9 cellular contexts compared by ENCODE assay signal in the genomic region with DNA sequence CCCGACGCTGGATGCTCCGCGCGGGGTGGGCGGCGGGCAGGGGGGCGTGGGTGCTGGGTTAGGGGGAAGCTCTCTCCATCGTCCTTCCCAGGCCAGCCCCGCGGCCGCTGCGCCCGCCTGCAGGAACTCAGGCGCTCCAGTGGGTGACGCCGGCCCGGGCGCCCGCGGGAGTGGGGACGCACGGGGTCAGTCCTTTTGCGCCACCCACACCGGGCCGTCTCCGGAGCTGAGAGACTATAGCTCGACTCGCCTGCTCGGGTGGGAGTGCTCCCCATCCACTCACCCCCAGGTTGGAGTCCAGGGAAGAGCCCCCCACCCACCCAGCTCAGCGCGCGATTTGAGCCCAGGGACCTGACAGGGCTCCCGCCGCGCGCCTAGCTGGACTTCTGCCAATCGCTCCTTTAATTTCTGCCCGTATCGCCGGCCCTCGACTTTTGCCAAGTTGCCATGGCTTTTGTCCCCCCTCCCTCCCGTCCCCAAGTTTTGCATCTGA.
A peak's percentile ranks its signal among the peaks of the same experiment; 100 is the strongest.
DNase-seq lines count a peak whose midpoint lies in the region; ATAC-seq and TF ChIP-seq lines count a peak whose summit lies in the region.
"Had no signal": no experiment of that assay in that cellular context is flagged by ENCODE, and none has a peak within 500 bp of the region (broad histone marks: within the 10 kb centered on the region; RNA-seq: fewer than 3 reads in every experiment).

No MANE protein-coding gene starts in this region.

- H3K27ac Mint-ChIP-seq in chondrocyte (ENCODE audit: unreplicated experiment) = no peak overlapping the region

- peak; percentile 5 to 38 for ATAC-seq in lower lobe of right lung
- ATAC-seq in GM18907 (IDR thresholded peaks at IDR 0.05; ENCODE audit: unreplicated experiment) = no peak
- ATAC-seq: K562 had no signal

- H3K36me3 Mint-ChIP-seq in chondrocyte (ENCODE audit: low read depth) = no peaks in the 10 kb centered on the region

- H3K36me3 ChIP-seq in lower lobe of right lung (no peaks in the 10 kb centered on the region), tibial artery (no peaks in the 10 kb centered on the region)

- DNase-seq in NCI-H2029 treated with DMSO at 0.1 percent for 48 hours (lab: John Stamatoyannopoulos, UW) (peak; percentile 9), NCI-H2029 (lab: John Stamatoyannopoulos, UW) (no peak), chondrocyte (ENCODE audit: low spot score) (no peak), lower lobe of right lung (peak; percentile 56), tibial artery (peak in 1 of 2 donors; percentile 68), putamen (ENCODE audit: low spot score) (no peak), HUDEP-2 (lab: John Stamatoyannopoulos, UW; ENCODE audit: unreplicated experiment in 76 of 76) (no peak)

- H3K4me1 ChIP-seq in lower lobe of right lung = peaks cover 53% of the 10 kb centered on the region
- H3K4me1 ChIP-seq in tibial artery = peaks cover 0 to 59% (median 39%) of the 10 kb centered on the region in 4 donors

- peak overlapping the region; percentile 73 for H3K4me3 ChIP-seq in lower lobe of right lung
- H3K4me3 ChIP-seq in tibial artery = peak overlapping the region; percentile 46 to 54
- H3K4me3 ChIP-seq: K562 had no signal

- peaks cover 18% of the 10 kb centered on the region for H3K27me3 Mint-ChIP-seq in chondrocyte (ENCODE audit: low read depth)

- no peaks in the 10 kb centered on the region for H3K9me3 ChIP-seq in lower lobe of right lung
- no peaks in the 10 kb centered on the region for H3K9me3 ChIP-seq in tibial artery

- no peak overlapping the region for H3K27ac ChIP-seq in lower lobe of right lung
- H3K27ac ChIP-seq in tibial artery = peak overlapping the region; percentile 5 to 47

- H3K9me3 Mint-ChIP-seq in chondrocyte (ENCODE audit: low read depth) = no peaks in the 10 kb centered on the region

- H3K4me1 Mint-ChIP-seq in chondrocyte (ENCODE audit: low read depth) = peaks cover 45% of the 10 kb centered on the region

- intact Hi-C loops in lower lobe of right lung (cut with DNase I) = no loop called here
- intact Hi-C loops in tibial artery (cut with DNase I; ENCODE audit: low total_unique reads) = no loop called here

- H3K4me3 Mint-ChIP-seq in chondrocyte (ENCODE audit: unreplicated experiment) = peak overlapping the region; percentile 71

- TF ChIP-seq CTCF in chondrocyte (IDR thresholded peaks at IDR 0.05) = no peak
- TF ChIP-seq CTCF in lower lobe of right lung (IDR thresholded peaks at IDR 0.05) = peak; percentile 17
- peak in 1 of 2 experiments; percentile 4 for TF ChIP-seq CTCF in tibial artery (IDR thresholded peaks at IDR 0.05)

- H3K27me3 ChIP-seq in lower lobe of right lung (ENCODE audit: low read depth) (peaks cover 14% of the 10 kb centered on the region), tibial artery (peaks cover 0 to 11% of the 10 kb centered on the region in 2 donors)

Comparison
In these comparisons a context has a peak if more than half of its experiments do, and no peak if none do; other contexts are left out.
1. DNase-seq: peak in NCI-H2029 treated with DMSO at 0.1 percent for 48 hours (single experiment) and lower lobe of right lung (single experiment); none in NCI-H2029 (single experiment), chondrocyte (single experiment), putamen (single experiment) and HUDEP-2 (0 of 76).